In genomic region chr3:57688291-57688690, GRCh38 we compare ENCODE assay signal across 20 cellular contexts. TPM values are rescaled to one million over a fixed set of nuclear protein-coding genes. Genes with fewer than 3 reads are reported as not detected.
A peak's percentile ranks its signal among the peaks of the same experiment; 100 is the strongest.
DNase-seq lines count a peak whose midpoint lies in the region; ATAC-seq and TF ChIP-seq lines count a peak whose summit lies in the region.
"Had no signal": no experiment of that assay in that cellular context is flagged by ENCODE, and none has a peak within 500 bp of the region (broad histone marks: within the 10 kb centered on the region; RNA-seq: fewer than 3 reads in every experiment).

No MANE protein-coding gene starts in this region.

- no peak overlapping the region for H3K14ac ChIP-seq in H9 (ENCODE audit: insufficient read depth, low read length)

- H3K56ac ChIP-seq in H9 (ENCODE audit: insufficient read length, low read depth, low read length), result no peak overlapping the region

- H4K5ac ChIP-seq in H9 (ENCODE audit: insufficient read length, low read depth, low read length), result no peak overlapping the region

- no peak overlapping the region for H2BK15ac ChIP-seq in H9 (ENCODE audit: low read depth, low read length)

- H3K4me1 Mint-ChIP-seq in CD4-positive, CD25-positive, alpha-beta regulatory T cell, result peaks cover 30 to 74% (median 52%) of the 10 kb centered on the region in 4 donors
- H3K4me1 Mint-ChIP-seq in H9 (peaks cover 18 to 19% of the 10 kb centered on the region in 2 experiments), naive B cell (peaks cover 28 to 67% (median 46%) of the 10 kb centered on the region in 3 donors)
- peaks cover 63% of the 10 kb centered on the region for H3K4me1 Mint-ChIP-seq in activated naive CD8-positive, alpha-beta T cell (ENCODE audit: low read depth)

- H3K27me3 ChIP-seq in CD4-positive, CD25-positive, alpha-beta regulatory T cell (ENCODE audit: control insufficient read depth, insufficient read depth, low read length), result no peaks in the 10 kb centered on the region
- H3K27me3 ChIP-seq in H9 (ENCODE audit: insufficient read depth, low read length) (no peaks in the 10 kb centered on the region), aorta (ENCODE audit: control insufficient read depth in 1 of 2, insufficient read depth in 2 of 2, low read length in 1 of 2) (no peaks in the 10 kb centered on the region)
- H3K27me3 ChIP-seq: ovary, suprapubic skin had no signal

- H2AK5ac ChIP-seq in H9 (ENCODE audit: insufficient read length, low read length), result no peak overlapping the region

- no peaks in the 10 kb centered on the region for H3K9me3 Mint-ChIP-seq in CD4-positive, CD25-positive, alpha-beta regulatory T cell
- H3K9me3 Mint-ChIP-seq in H9 (no peaks in the 10 kb centered on the region), naive B cell (no peaks in the 10 kb centered on the region)
- H3K9me3 Mint-ChIP-seq in activated naive CD8-positive, alpha-beta T cell (ENCODE audit: low read depth), result no peaks in the 10 kb centered on the region

- intact Hi-C loops in aorta (cut with DNase I), result no loop called here

- H3K9me3 ChIP-seq in CD4-positive, CD25-positive, alpha-beta regulatory T cell (ENCODE audit: control insufficient read depth in 2 of 2, low read length in 2 of 2), result no peaks in the 10 kb centered on the region
- H3K9me3 ChIP-seq in H9 (ENCODE audit: control insufficient read depth, low read depth, low read length), result no peaks in the 10 kb centered on the region
- no peaks in the 10 kb centered on the region for H3K9me3 ChIP-seq in aorta (ENCODE audit: control insufficient read depth, low read length)
- H3K9me3 ChIP-seq: ovary, SK-N-SH, suprapubic skin had no signal

- no CpG with 5 or more reads among the region's 3 CpGs for WGBS in H9 (ENCODE audit: extremely low coverage, insufficient read length, low lambda C conversion rate)
- 71 to 73% methylated on average over 3 of the region's 3 CpGs for WGBS in aorta, 2 donors

- H3K4ac ChIP-seq in H9 (ENCODE audit: low read depth, low read length), result no peak overlapping the region

- no peak overlapping the region for H3K4me2 ChIP-seq in H9 (ENCODE audit: insufficient read depth, insufficient read length, low read length)
- H3K4me2 ChIP-seq: PC-9, SK-N-SH had no signal

- H3K36me3 Mint-ChIP-seq in CD4-positive, CD25-positive, alpha-beta regulatory T cell, result no peaks in the 10 kb centered on the region
- no peaks in the 10 kb centered on the region for H3K36me3 Mint-ChIP-seq in H9 (ENCODE audit: insufficient read depth in 1 of 3, low read depth in 3 of 3)
- no peaks in the 10 kb centered on the region for H3K36me3 Mint-ChIP-seq in activated naive CD8-positive, alpha-beta T cell
- no peaks in the 10 kb centered on the region for H3K36me3 Mint-ChIP-seq in naive B cell

- H3K23ac ChIP-seq in H9 (ENCODE audit: insufficient read length, low read depth, low read length), result no peak overlapping the region

- H4K20me1 ChIP-seq in H9 (ENCODE audit: control insufficient read depth, insufficient read depth, insufficient read length), result no peaks in the 10 kb centered on the region

- H3K4me3 Mint-ChIP-seq in CD4-positive, CD25-positive, alpha-beta regulatory T cell, result peak overlapping the region in 3 of 4 donors; percentile 4 to 98 (median 30)
- no peak overlapping the region; a peak in 1 of 5 replicates for H3K4me3 Mint-ChIP-seq in H9
- peak overlapping the region; percentile 8 for H3K4me3 Mint-ChIP-seq in activated naive CD8-positive, alpha-beta T cell
- H3K4me3 Mint-ChIP-seq in naive B cell, result peak overlapping the region in 2 of 8 donors; percentile 54 to 70

- no peak for ATAC-seq in CD4-positive, CD25-positive, alpha-beta regulatory T cell (ENCODE audit: low read depth in 2 of 2)
- no peak for ATAC-seq in naive B cell (ENCODE audit: low read depth in 2 of 2)
- no peak for ATAC-seq in left lobe of liver
- no peak for ATAC-seq in HG03159 (IDR thresholded peaks at IDR 0.05; ENCODE audit: unreplicated experiment)
- ATAC-seq in aorta (ENCODE audit: low FRiP score), result no peak

- H3K79me1 ChIP-seq in H9 (ENCODE audit: insufficient read depth, low read depth, low read length, poor library complexity, severe bottlenecking), result peaks cover 5% of the 10 kb centered on the region

- no peaks in the 10 kb centered on the region for H3K23me2 ChIP-seq in H9 (ENCODE audit: insufficient read length, low read depth, low read length, poor library complexity, severe bottlenecking)

- H3T11ph ChIP-seq in H9 (ENCODE audit: low read length), result no peak overlapping the region

- H3K79me2 ChIP-seq in H9 (ENCODE audit: insufficient read depth, low read length), result peaks cover 4% of the 10 kb centered on the region; the same call in 1 of the 2 replicates

- H3K27me3 Mint-ChIP-seq in CD4-positive, CD25-positive, alpha-beta regulatory T cell, result peaks cover 4% of the 10 kb centered on the region
- H3K27me3 Mint-ChIP-seq in H9 (ENCODE audit: low read depth), result no peaks in the 10 kb centered on the region
- H3K27me3 Mint-ChIP-seq in activated naive CD8-positive, alpha-beta T cell, result no peaks in the 10 kb centered on the region
- H3K27me3 Mint-ChIP-seq in naive B cell, result no peaks in the 10 kb centered on the region

- peaks cover 4% of the 10 kb centered on the region for H3K36me3 ChIP-seq in CD4-positive, CD25-positive, alpha-beta regulatory T cell (ENCODE audit: control insufficient read depth, insufficient read depth, low read length)
- no peaks in the 10 kb centered on the region for H3K36me3 ChIP-seq in aorta (ENCODE audit: control insufficient read depth in 1 of 2, insufficient read depth in 2 of 2, low read length in 1 of 2)
- H3K36me3 ChIP-seq: ovary, suprapubic skin had no signal

- no peak overlapping the region for H2BK5ac ChIP-seq in H9 (ENCODE audit: insufficient read length, low read length)

- no peak overlapping the region for H3K18ac ChIP-seq in H9 (ENCODE audit: insufficient read length, low read depth, low read length)

- no peak overlapping the region for H2BK120ac ChIP-seq in H9 (ENCODE audit: low read depth, low read length, poor library complexity, severe bottlenecking)

- H3K27ac Mint-ChIP-seq in CD4-positive, CD25-positive, alpha-beta regulatory T cell, result peak overlapping the region in 2 of 3 donors; percentile 49 to 71
- H3K27ac Mint-ChIP-seq in H9 (peak overlapping the region in 2 of 3 experiments; percentile 38 to 76; a peak in 4 of 7 replicates), naive B cell (peak overlapping the region in 5 of 6 donors; percentile 3 to 54 (median 30))
- peak overlapping the region; percentile 46 for H3K27ac Mint-ChIP-seq in activated naive CD8-positive, alpha-beta T cell

- no peak for DNase-seq in CD4-positive, CD25-positive, alpha-beta regulatory T cell
- DNase-seq in H9 (no peak), naive B cell (no peak), left lobe of liver (ENCODE audit: low spot score) (no peak), HK-2 (ENCODE audit: unreplicated experiment) (no peak), aorta (no peak)
- DNase-seq: amygdala; COR-L47; hippocampal formation; midbrain; NCI-H1105; NCI-H69; ovary; PC-9; SK-N-SH; stimulated activated CD4-positive, alpha-beta T cell treated with anti-CD3 and anti-CD28 coated beads, Interleukin-4, amount 100 ng/mL, for 1 hour had no signal

- H4K91ac ChIP-seq in H9 (ENCODE audit: insufficient read length, low read depth, low read length), result no peak overlapping the region

- no peak overlapping the region for H4K8ac ChIP-seq in H9 (replicated peaks; ENCODE audit: insufficient read length, low read depth, low read length)

- H2BK20ac ChIP-seq in H9 (ENCODE audit: low read depth, low read length, poor library complexity, severe bottlenecking), result no peak overlapping the region

- H3K9ac ChIP-seq in H9 (ENCODE audit: extremely low read depth, insufficient read length, low read length), result no peak overlapping the region
- H3K9ac ChIP-seq: SK-N-SH had no signal

- H3K4me3 ChIP-seq in CD4-positive, CD25-positive, alpha-beta regulatory T cell (ENCODE audit: low read depth, low read length), result peak overlapping the region; percentile 0
- no peak overlapping the region for H3K4me3 ChIP-seq in aorta (ENCODE audit: low read length in 2 of 2)
- H3K4me3 ChIP-seq: ovary, PC-9, skin epidermis, suprapubic skin had no signal

- no peak for TF ChIP-seq CTCF in H9 (conservative IDR thresholded peaks at IDR 0.05)

- no peak overlapping the region for H2BK12ac ChIP-seq in H9 (ENCODE audit: insufficient read length, low read depth, low read length)

- no peak overlapping the region for H3K27ac ChIP-seq in CD4-positive, CD25-positive, alpha-beta regulatory T cell (ENCODE audit: insufficient read depth, low read length, poor library complexity, severe bottlenecking)
- H3K27ac ChIP-seq in H9 (ENCODE audit: insufficient read length, low read depth, low read length) (no peak overlapping the region), aorta (ENCODE audit: low read depth in 1 of 2, low read length in 2 of 2) (no peak overlapping the region)
- H3K27ac ChIP-seq: ovary, PC-9, suprapubic skin had no signal

- peaks cover 48% of the 10 kb centered on the region for H3K4me1 ChIP-seq in CD4-positive, CD25-positive, alpha-beta regulatory T cell (ENCODE audit: control insufficient read depth, insufficient read depth, low read length, poor library complexity, severe bottlenecking)
- no peaks in the 10 kb centered on the region for H3K4me1 ChIP-seq in H9 (ENCODE audit: insufficient read depth, low read length)
- peaks cover 3 to 5% of the 10 kb centered on the region in 2 donors for H3K4me1 ChIP-seq in aorta (ENCODE audit: control insufficient read depth in 1 of 2, insufficient read depth in 2 of 2, low read length in 2 of 2)

- no peak overlapping the region for H2AFZ ChIP-seq in H9 (ENCODE audit: low read length)
- H2AFZ ChIP-seq: PC-9 had no signal

RNA-seq across cellular contexts. Expression of gene DENND6A, which starts 4.6 kb away (rescaled TPM):
- total RNA-seq in CD4-positive, CD25-positive, alpha-beta regulatory T cell, result 43.6 TPM
- 10 to 100 TPM; 28.3 to 34.2 (median 31.6) TPM for polyA plus RNA-seq in CD4-positive, CD25-positive, alpha-beta regulatory T cell
- total RNA-seq in H9 (2021) (13.2 and 16.1 TPM in 2 replicates), left lobe of liver (6.1 TPM), aorta (10 to 100 TPM; 38.6 to 41.0 TPM)
- polyA plus RNA-seq in naive B cell (ENCODE audit: low read depth in 6 of 6) (10 to 100 TPM; 15.2 to 31.6 (median 27.1) TPM), aorta (10 to 100 TPM in 1 of 2 donors, 1 to 10 TPM in 1; 9.1 to 17.5 TPM)

Comparison
In these comparisons a context has a peak if more than half of its experiments do, and no peak if none do; other contexts are left out.
1. H3K4me3 Mint-ChIP-seq: peak in CD4-positive, CD25-positive, alpha-beta regulatory T cell (3 of 4) and activated naive CD8-positive, alpha-beta T cell (single experiment); none in H9 (0 of 2).
2. Peak in every context shown above with its lines, with median percentiles within 50 percentile points of each other: H3K27ac Mint-ChIP-seq.